ENCODE assay signal across 16 cellular contexts in the genomic region with DNA sequence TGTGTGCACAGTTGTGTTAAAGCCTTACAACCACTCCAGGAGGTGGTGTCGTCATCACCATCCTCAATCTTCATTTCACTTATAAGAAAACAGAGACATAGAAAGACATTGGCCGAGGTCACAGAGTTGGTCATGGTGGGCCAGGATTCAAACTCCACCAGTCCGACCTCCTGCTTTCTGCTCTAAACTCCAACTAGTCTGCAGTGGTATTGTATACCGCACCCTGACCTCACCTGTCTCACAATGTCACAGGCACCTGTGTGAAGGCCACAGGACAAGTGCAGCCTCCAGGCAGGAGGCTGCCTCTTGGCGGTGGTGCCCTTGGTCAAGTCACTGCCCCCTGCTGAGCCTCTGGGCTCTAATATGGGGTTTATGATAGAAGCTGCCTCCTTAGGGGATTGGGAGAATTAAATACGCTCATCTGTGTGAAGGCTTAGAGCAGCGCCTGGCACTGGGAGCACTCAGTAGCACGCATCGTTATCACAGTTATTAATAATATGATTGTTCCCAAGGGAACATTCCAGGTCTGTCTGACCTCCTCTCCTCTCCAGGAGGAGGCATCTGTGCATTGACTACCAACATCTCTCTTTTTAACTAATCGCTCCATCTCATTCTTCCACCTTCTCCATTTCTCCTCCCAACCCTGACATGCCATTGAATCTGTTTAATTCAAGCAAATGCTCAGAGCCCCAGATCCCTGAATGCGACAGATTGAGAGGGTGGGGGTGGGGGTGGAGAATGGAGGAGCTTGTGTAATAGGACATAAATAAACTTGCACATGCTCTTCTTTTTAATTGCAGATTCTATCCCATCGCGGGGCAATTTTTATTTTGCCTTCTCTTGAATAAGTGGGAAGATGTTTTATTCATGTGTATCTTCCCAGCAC.
A peak's percentile ranks its signal among the peaks of the same experiment; 100 is the strongest.
DNase-seq lines count a peak whose midpoint lies in the region; ATAC-seq and TF ChIP-seq lines count a peak whose summit lies in the region.
"Had no signal": no experiment of that assay in that cellular context is flagged by ENCODE, and none has a peak within 500 bp of the region (broad histone marks: within the 10 kb centered on the region; RNA-seq: fewer than 3 reads in every experiment).

No MANE protein-coding gene starts in this region.

- H3K9ac ChIP-seq in parathyroid adenoma (no peak overlapping the region), MM.1S (ENCODE audit: low read length) (no peak overlapping the region)
- H3K9ac ChIP-seq: BLaER1 had no signal

- H3K9me3 ChIP-seq in parathyroid adenoma (ENCODE audit: control insufficient read depth, low read length), result no peaks in the 10 kb centered on the region
- H3K9me3 ChIP-seq in MM.1S (replicated peaks; ENCODE audit: insufficient read depth, low read length), result no peaks in the 10 kb centered on the region
- no peaks in the 10 kb centered on the region for H3K9me3 ChIP-seq in CD4-positive, alpha-beta memory T cell (ENCODE audit: control insufficient read depth in 1 of 2, low read length in 2 of 2)
- H3K9me3 ChIP-seq: BLaER1 had no signal

- H3K27ac ChIP-seq in RWPE1 (peak overlapping the region; percentile 24), parathyroid adenoma (no peak overlapping the region), MM.1S (ENCODE audit: low read length) (no peak overlapping the region)
- no peak overlapping the region for H3K27ac ChIP-seq in CD4-positive, alpha-beta memory T cell (ENCODE audit: low read depth, low read length)
- H3K27ac ChIP-seq: BLaER1 had no signal

- H3K4me3 Mint-ChIP-seq in CD4-positive, alpha-beta memory T cell, result no peak overlapping the region
- H3K4me3 Mint-ChIP-seq: activated CD4-positive, alpha-beta T cell treated with anti-CD3 and anti-CD28 coated beads for 36 hours; stimulated activated naive B cell treated with anti-CD40 and anti-IgM and Interleukin-4, amounts not matched to agents 10 μg/mL and 1 μg/mL and 100 μg/mL, for 72 hours had no signal

- H3K36me3 Mint-ChIP-seq in CD4-positive, alpha-beta memory T cell, result no peaks in the 10 kb centered on the region
- H3K36me3 Mint-ChIP-seq: stimulated activated naive B cell treated with anti-CD40 and anti-IgM and Interleukin-4, amounts not matched to agents 10 μg/mL and 1 μg/mL and 100 μg/mL, for 72 hours had no signal

- no peaks in the 10 kb centered on the region for H3K9me2 ChIP-seq in MM.1S (replicated peaks; ENCODE audit: insufficient read depth, low read length)

- no peaks in the 10 kb centered on the region for H4K20me1 ChIP-seq in MM.1S (ENCODE audit: insufficient read depth, low read length)
- H4K20me1 ChIP-seq: BLaER1 had no signal

- H3K4me3 ChIP-seq in parathyroid adenoma (ENCODE audit: low read depth, low read length) (no peak overlapping the region), MM.1S (ENCODE audit: low read length) (no peak overlapping the region)
- no peak overlapping the region for H3K4me3 ChIP-seq in CD4-positive, alpha-beta memory T cell (ENCODE audit: low read length in 2 of 2)
- H3K4me3 ChIP-seq: BLaER1 had no signal

- no peaks in the 10 kb centered on the region for H3K9me3 Mint-ChIP-seq in CD4-positive, alpha-beta memory T cell

- CTCF ChIA-PET in RWPE1 (lab: Yijun Ruan, JAX), result no interaction called here
- CTCF ChIA-PET in CD4-positive, alpha-beta memory T cell (lab: Charles Lee; ENCODE audit: partially characterized antibody), result no interaction called here

- intact Hi-C loops in Right ventricle myocardium inferior (cut with DNase I), result loop anchor here (1.0 kb wide), 1 partner anchor 75 kb away; no protein-coding TSS in a partner anchor
- intact Hi-C loops in CD4-positive, alpha-beta memory T cell (cut with micrococcal nuclease), result no loop called here

- no peaks in the 10 kb centered on the region for H3F3A ChIP-seq in MM.1S (ENCODE audit: insufficient read depth, low read length)

- H3K27me3 Mint-ChIP-seq in CD4-positive, alpha-beta memory T cell, result peaks cover 5 to 7% of the 10 kb centered on the region in 2 donors
- H3K27me3 Mint-ChIP-seq: stimulated activated naive B cell treated with anti-CD40 and anti-IgM and Interleukin-4, amounts not matched to agents 10 μg/mL and 1 μg/mL and 100 μg/mL, for 72 hours had no signal

- H3K4me1 Mint-ChIP-seq in CD4-positive, alpha-beta memory T cell, result no peaks in the 10 kb centered on the region
- H3K4me1 Mint-ChIP-seq: activated CD4-positive, alpha-beta T cell treated with anti-CD3 and anti-CD28 coated beads for 36 hours; stimulated activated naive B cell treated with anti-CD40 and anti-IgM and Interleukin-4, amounts not matched to agents 10 μg/mL and 1 μg/mL and 100 μg/mL, for 72 hours had no signal

- POLR2A ChIA-PET in RWPE1 (lab: Yijun Ruan, JAX; ENCODE audit: low non-redundant PET), result no interaction called here
- POLR2A ChIA-PET in CD4-positive, alpha-beta memory T cell (lab: Charles Lee; ENCODE audit: partially characterized antibody), result no interaction called here

- TF ChIP-seq CTCF in RWPE1 (conservative IDR thresholded peaks at IDR 0.05; ENCODE audit: low read depth) (no peak), parathyroid adenoma (IDR thresholded peaks at IDR 0.05) (peak; percentile 31), MM.1S (IDR thresholded peaks at IDR 0.05; ENCODE audit: low read length) (no peak)

- ATAC-seq in Right ventricle myocardium inferior (peak; percentile 83), GM19324 (IDR thresholded peaks at IDR 0.05; ENCODE audit: low FRiP score, unreplicated experiment) (no peak)
- ATAC-seq: activated CD4-positive, alpha-beta T cell treated with anti-CD3 and anti-CD28 coated beads for 36 hours; stimulated activated naive B cell treated with anti-CD40 and anti-IgM and Interleukin-4, amounts not matched to agents 10 μg/mL and 1 μg/mL and 100 μg/mL, for 72 hours had no signal

- no peaks in the 10 kb centered on the region for H3K4me1 ChIP-seq in parathyroid adenoma
- no peaks in the 10 kb centered on the region for H3K4me1 ChIP-seq in MM.1S (ENCODE audit: low read length)
- H3K4me1 ChIP-seq in CD4-positive, alpha-beta memory T cell (ENCODE audit: insufficient read depth, low read length), result no peaks in the 10 kb centered on the region

- no peak overlapping the region for H3K27ac Mint-ChIP-seq in CD4-positive, alpha-beta memory T cell
- H3K27ac Mint-ChIP-seq: activated CD4-positive, alpha-beta T cell treated with anti-CD3 and anti-CD28 coated beads for 36 hours; stimulated activated naive B cell treated with anti-CD40 and anti-IgM and Interleukin-4, amounts not matched to agents 10 μg/mL and 1 μg/mL and 100 μg/mL, for 72 hours had no signal

- H2AFZ ChIP-seq in parathyroid adenoma (no peak overlapping the region), MM.1S (ENCODE audit: low read length) (no peak overlapping the region)

- H3K79me2 ChIP-seq in parathyroid adenoma (no peaks in the 10 kb centered on the region), MM.1S (ENCODE audit: low read length) (no peaks in the 10 kb centered on the region)

- H3K36me3 ChIP-seq in parathyroid adenoma (ENCODE audit: control insufficient read depth, insufficient read depth, low read length) (no peaks in the 10 kb centered on the region), MM.1S (replicated peaks; ENCODE audit: insufficient read depth, low read length) (no peaks in the 10 kb centered on the region)
- no peaks in the 10 kb centered on the region for H3K36me3 ChIP-seq in CD4-positive, alpha-beta memory T cell (ENCODE audit: insufficient read depth, low read length)
- H3K36me3 ChIP-seq: BLaER1 had no signal

- H3K4me2 ChIP-seq in parathyroid adenoma (ENCODE audit: low read length) (no peak overlapping the region), MM.1S (ENCODE audit: low read depth, low read length) (no peak overlapping the region)

- no peaks in the 10 kb centered on the region for H3K27me3 ChIP-seq in parathyroid adenoma (ENCODE audit: control insufficient read depth, insufficient read depth, low read length)
- H3K27me3 ChIP-seq in MM.1S (replicated peaks; ENCODE audit: insufficient read depth, low read length), result no peaks in the 10 kb centered on the region
- no peaks in the 10 kb centered on the region for H3K27me3 ChIP-seq in CD4-positive, alpha-beta memory T cell (ENCODE audit: insufficient read depth, low read length)
- H3K27me3 ChIP-seq: BLaER1 had no signal

- DNase-seq in D341Med (ENCODE audit: low spot score) (peak; percentile 81), RWPE1 (ENCODE audit: low spot score) (no peak), Right ventricle myocardium inferior (ENCODE audit: missing footprints) (no peak), MM.1S (no peak)
- no peak for DNase-seq in CD4-positive, alpha-beta memory T cell
- no peak for DNase-seq in activated CD4-positive, CD25-positive, alpha-beta regulatory T cell (lab: John Stamatoyannopoulos, UW)
- DNase-seq: activated CD4-positive, alpha-beta T cell treated with anti-CD3 and anti-CD28 coated beads for 36 hours; KBM-7; mesendoderm; NCI-H1930; NK-92 treated with Interleukin-12 subunit alpha and Interleukin-12 subunit beta, amount 100 ng/mL, for 24 hours; stimulated activated naive B cell treated with anti-CD40 and anti-IgM and Interleukin-4, amounts not matched to agents 10 μg/mL and 1 μg/mL and 100 μg/mL, for 72 hours; SW 1271 had no signal
